ENCODE assay signal across 20 cellular contexts in the genomic region with DNA sequence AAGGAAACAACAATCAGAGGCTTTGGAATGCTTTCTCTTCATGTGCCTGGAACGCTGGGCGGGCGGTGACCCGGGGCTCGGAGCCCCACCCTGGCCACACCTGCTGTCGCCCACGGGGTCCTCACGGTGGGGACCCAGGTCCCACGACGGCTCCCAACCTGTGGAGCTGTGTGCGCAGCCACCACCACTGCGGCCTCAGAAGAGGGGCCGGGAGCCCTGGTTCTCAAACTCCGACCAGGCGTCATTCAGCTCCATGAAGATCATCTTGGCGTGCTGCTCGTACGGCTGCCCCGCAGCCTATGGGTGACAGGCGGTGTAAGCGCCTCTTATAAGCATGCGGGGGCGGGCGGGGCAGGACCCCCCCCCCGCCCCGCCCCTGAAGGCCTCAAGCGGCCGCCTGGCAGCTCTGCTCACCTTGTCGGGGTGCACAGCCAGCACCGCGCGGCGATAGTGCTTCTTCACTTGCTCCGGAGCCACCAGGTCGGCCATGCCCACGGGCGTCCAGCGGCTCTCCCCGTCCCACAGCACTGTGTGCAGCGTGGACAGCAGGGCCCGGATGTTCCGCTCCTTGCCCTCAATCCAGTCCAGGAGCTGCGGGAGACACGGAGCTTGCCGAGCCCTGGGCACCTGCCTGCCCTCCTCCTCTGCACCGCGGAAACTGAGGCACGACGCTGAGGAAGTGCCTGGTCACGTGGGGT. TPM values are rescaled to one million over a fixed set of nuclear protein-coding genes. Genes with fewer than 3 reads are reported as not detected.
"Had no signal": no experiment of that assay in that cellular context is flagged by ENCODE, and none has a peak within 500 bp of the region (broad histone marks: within the 10 kb centered on the region; RNA-seq: fewer than 3 reads in every experiment).

No MANE protein-coding gene starts in this region.

- H3K36me3 ChIP-seq: cardiac muscle cell, uterus had no signal

- H3K4me1 Mint-ChIP-seq: activated B cell treated with CpG ODN at 0.5 μM for 24 hours; activated CD4-positive, alpha-beta memory T cell treated with anti-CD3 and anti-CD28 coated beads, Interleukin-2, amount 10 ng/mL, durations not matched to agents 7 days and 5 days; endodermal cell had no signal

- H3K27me3 ChIP-seq: cardiac muscle cell, foreskin keratinocyte, neutrophil, tibial artery, uterus had no signal

- H2AFZ ChIP-seq: parathyroid adenoma had no signal

- H3K27me3 Mint-ChIP-seq: activated B cell treated with CpG ODN at 0.5 μM for 24 hours; activated CD4-positive, alpha-beta memory T cell treated with anti-CD3 and anti-CD28 coated beads, Interleukin-2, amount 10 ng/mL, durations not matched to agents 7 days and 5 days; activated CD8-positive, alpha-beta memory T cell treated with anti-CD3 and anti-CD28 coated beads, Interleukin-2, amount 10 ng/mL, durations not matched to agents 7 days and 5 days; activated naive CD8-positive, alpha-beta T cell; natural killer cell treated with Interleukin-12 subunit alpha and Interleukin-12 subunit beta and Interleukin-15 and Interleukin-18, amount 100 ng/mL, for 72 hours had no signal

- H3K9ac ChIP-seq: parathyroid adenoma had no signal

- H3K9me3 ChIP-seq: tibial artery, uterus had no signal

- H3K27ac ChIP-seq: cardiac muscle cell, foreskin keratinocyte, neutrophil, parathyroid adenoma, tibial artery, uterus had no signal

- H3K9me3 Mint-ChIP-seq: activated B cell treated with CpG ODN at 0.5 μM for 24 hours; endodermal cell; natural killer cell treated with Interleukin-12 subunit alpha and Interleukin-12 subunit beta and Interleukin-15 and Interleukin-18, amount 100 ng/mL, for 72 hours had no signal

- H3K27ac Mint-ChIP-seq: activated B cell treated with CpG ODN at 0.5 μM for 24 hours; activated CD4-positive, alpha-beta memory T cell treated with anti-CD3 and anti-CD28 coated beads, Interleukin-2, amount 10 ng/mL, durations not matched to agents 7 days and 5 days; activated CD8-positive, alpha-beta memory T cell treated with anti-CD3 and anti-CD28 coated beads, Interleukin-2, amount 10 ng/mL, durations not matched to agents 7 days and 5 days; activated naive CD8-positive, alpha-beta T cell; endodermal cell; natural killer cell treated with Interleukin-12 subunit alpha and Interleukin-12 subunit beta and Interleukin-15 and Interleukin-18, amount 100 ng/mL, for 72 hours had no signal

- H3K36me3 Mint-ChIP-seq: natural killer cell treated with Interleukin-12 subunit alpha and Interleukin-12 subunit beta and Interleukin-15 and Interleukin-18, amount 100 ng/mL, for 72 hours had no signal

- DNase-seq: activated B cell treated with CpG ODN at 0.5 μM for 24 hours; activated CD4-positive, alpha-beta memory T cell treated with anti-CD3 and anti-CD28 coated beads, Interleukin-2, amount 10 ng/mL, durations not matched to agents 7 days and 5 days; activated CD4-positive, alpha-beta T cell treated with anti-CD3 and anti-CD28 coated beads for 4 hours; activated CD8-positive, alpha-beta memory T cell treated with anti-CD3 and anti-CD28 coated beads, Interleukin-2, amount 10 ng/mL, durations not matched to agents 7 days and 5 days; endodermal cell; foreskin keratinocyte; hypothalamus; mesendoderm; stimulated activated CD4-positive, alpha-beta T cell treated with anti-CD3 and anti-CD28 coated beads, Interleukin-12 subunit alpha, Interleukin-12 subunit beta, amount 100 ng/mL, for 4 hours; stimulated activated CD4-positive, alpha-beta T cell treated with anti-CD3 and anti-CD28 coated beads, Interleukin-1b, Interleukin-23, amount 100 ng/mL, for 48 hours; stimulated activated naive CD8-positive, alpha-beta T cell treated with anti-CD3 and anti-CD28 coated beads, Interleukin-15, Interleukin-2, amounts not matched to agents 100 U/mL and 50 U/mL, for 24 hours; substantia nigra; T-helper 2 cell; tibial artery; uterus had no signal

- H3K79me2 ChIP-seq: parathyroid adenoma had no signal

- ATAC-seq: activated CD8-positive, alpha-beta memory T cell treated with anti-CD3 and anti-CD28 coated beads, Interleukin-2, amount 10 ng/mL, durations not matched to agents 7 days and 5 days; foreskin keratinocyte; stimulated activated naive CD8-positive, alpha-beta T cell treated with anti-CD3 and anti-CD28 coated beads, Interleukin-15, Interleukin-2, amounts not matched to agents 100 U/mL and 50 U/mL, for 24 hours had no signal

- H3K4me3 ChIP-seq: cardiac muscle cell, tibial artery, uterus had no signal

- H3K4me3 Mint-ChIP-seq: activated B cell treated with CpG ODN at 0.5 μM for 24 hours; activated CD4-positive, alpha-beta memory T cell treated with anti-CD3 and anti-CD28 coated beads, Interleukin-2, amount 10 ng/mL, durations not matched to agents 7 days and 5 days; activated CD8-positive, alpha-beta memory T cell treated with anti-CD3 and anti-CD28 coated beads, Interleukin-2, amount 10 ng/mL, durations not matched to agents 7 days and 5 days; activated naive CD8-positive, alpha-beta T cell; endodermal cell; natural killer cell treated with Interleukin-12 subunit alpha and Interleukin-12 subunit beta and Interleukin-15 and Interleukin-18, amount 100 ng/mL, for 72 hours had no signal

- H3K4me1 ChIP-seq: foreskin keratinocyte, parathyroid adenoma, tibial artery had no signal

RNA-seq across cellular contexts. Expression of a gene that starts 23.7 kb away (rescaled TPM):
- total RNA-seq: activated B cell treated with CpG ODN at 0.5 μM for 24 hours; natural killer cell treated with Interleukin-12 subunit alpha and Interleukin-12 subunit beta and Interleukin-15 and Interleukin-18, amount 100 ng/mL, for 72 hours had no signal
